9 cellular contexts compared by ENCODE assay signal in genomic region chr12:48969847-48970701, GRCh38. TPM values are rescaled to one million over a fixed set of nuclear protein-coding genes. Genes with fewer than 3 reads are reported as not detected.
A peak's percentile ranks its signal among the peaks of the same experiment; 100 is the strongest.
DNase-seq lines count a peak whose midpoint lies in the region; ATAC-seq, FAIRE-seq and TF ChIP-seq lines count a peak whose summit lies in the region.
"Had no signal": no experiment of that assay in that cellular context is flagged by ENCODE, and none has a peak within 500 bp of the region (broad histone marks: within the 10 kb centered on the region; RNA-seq: fewer than 3 reads in every experiment).

No MANE protein-coding gene starts in this region.

- no peaks in the 10 kb centered on the region for H3K36me3 Mint-ChIP-seq in immature natural killer cell

- FAIRE-seq in HTR-8/SVneo (lab: Jason Lieb, UNC): no peak

- H3K27ac ChIP-seq in stomach: no peak overlapping the region

- H3K4me1 ChIP-seq in stomach: peaks cover 25 to 44% (median 35%) of the 10 kb centered on the region in 4 donors

- peak; percentile 62 to 68 for DNase-seq in activated CD4-positive, alpha-beta T cell treated with anti-CD3 and anti-CD28 coated beads for 4 hours
- DNase-seq in activated CD4-positive, alpha-beta T cell treated with anti-CD3 and anti-CD28 coated beads for 48 hours: no peak
- peak; percentile 55 for DNase-seq in activated naive CD4-positive, alpha-beta T cell treated with Interleukin-2 at 50 U/mL for 16 hours
- DNase-seq in immature natural killer cell: peak; percentile 26 to 43 (median 36)
- DNase-seq in stomach: no peak
- no peak for DNase-seq in NCI-H446 treated with DMSO at 0.1 percent for 48 hours (lab: John Stamatoyannopoulos, UW)
- no peak for DNase-seq in HTR-8/SVneo (ENCODE audit: insufficient read length, low spot score)
- DNase-seq: DMS79 treated with DMSO at 0.1 percent for 48 hours had no signal

- 7 to 27% (median 9%) methylated on average over 17 to 77 of the region's 77 CpGs for WGBS in stomach, 5 donors

- intact Hi-C loops in stomach (cut with DNase I; ENCODE audit: low total_unique reads): no loop called here

- no peak for ATAC-seq in GM21529 (IDR thresholded peaks at IDR 0.05; ENCODE audit: unreplicated experiment)

- peaks cover 26 to 86% (median 58%) of the 10 kb centered on the region in 3 donors for H3K27me3 ChIP-seq in stomach

- no peak for TF ChIP-seq POLR2A in stomach (IDR thresholded peaks at IDR 0.05)

- peak overlapping the region; percentile 5 to 41 (median 24) for H3K4me3 ChIP-seq in stomach

- peaks cover 33 to 34% of the 10 kb centered on the region in 2 donors for H3K4me1 Mint-ChIP-seq in immature natural killer cell

- peak overlapping the region; percentile 45 to 79 (median 68) for H3K4me3 Mint-ChIP-seq in immature natural killer cell

- no peaks in the 10 kb centered on the region for H3K9me3 Mint-ChIP-seq in immature natural killer cell

- no peak for TF ChIP-seq EP300 in stomach (IDR thresholded peaks at IDR 0.05)

- H3K27me3 Mint-ChIP-seq in immature natural killer cell (ENCODE audit: low read depth in 3 of 3): peaks cover 15 to 29% (median 18%) of the 10 kb centered on the region in 3 donors

- peak overlapping the region in 1 of 6 donors; percentile 69 for H3K27ac Mint-ChIP-seq in immature natural killer cell

- no peak for TF ChIP-seq CTCF in stomach (IDR thresholded peaks at IDR 0.05)

- no peaks in the 10 kb centered on the region for H3K9me3 ChIP-seq in stomach

- H3K36me3 ChIP-seq in stomach: no peaks in the 10 kb centered on the region

RNA-seq across cellular contexts. Expression of gene WNT10B, which starts 1.5 kb away (rescaled TPM):
- polyA plus RNA-seq in immature natural killer cell (under 1 TPM in 2 of 3 donors, not detected in 1; 0.45 to 0.68 TPM), stomach (under 1 TPM in 1 of 3 donors, not detected in 2; 0.68 TPM)
- total RNA-seq in stomach: 10 to 100 TPM in 1 of 5 donors, 1 to 10 TPM in 1, not detected in 3; 3.1 to 21.7 TPM

RNA-seq across cellular contexts. Expression of gene WNT1, which starts 8.0 kb away (rescaled TPM):
- polyA plus RNA-seq in immature natural killer cell (1 to 10 TPM in 1 of 3 donors, under 1 TPM in 1, not detected in 1; 0.86 to 1.2 TPM), stomach (not detected)
- not detected for total RNA-seq in stomach

RNA-seq across cellular contexts. Expression of gene ARF3, which starts 12.8 kb away (rescaled TPM):
- polyA plus RNA-seq in immature natural killer cell (10 to 100 TPM; 31.2 to 40.7 (median 37.2) TPM), stomach (10 to 100 TPM; 34.7 to 56.5 (median 42.6) TPM)
- 10 to 100 TPM; 35.0 to 54.5 (median 42.4) TPM for total RNA-seq in stomach

RNA-seq across cellular contexts. Expression of gene DDN, which starts 29.1 kb away (rescaled TPM):
- polyA plus RNA-seq in immature natural killer cell: not detected
- total RNA-seq in stomach: under 1 TPM in 1 of 5 donors, not detected in 4; 0.18 TPM
- under 1 TPM; 0.08 to 0.31 (median 0.19) TPM for polyA plus RNA-seq in stomach

RNA-seq across cellular contexts. Expression of gene FKBP11, which starts 44.8 kb away (rescaled TPM):
- 100 to 1,000 TPM; 195 to 241 (median 226) TPM for polyA plus RNA-seq in immature natural killer cell
- 10 to 100 TPM in 3 of 5 donors, 1 to 10 TPM in 2; 7.6 to 53.6 (median 16.0) TPM for total RNA-seq in stomach
- 10 to 100 TPM; 32.7 to 63.6 (median 47.7) TPM for polyA plus RNA-seq in stomach

Comparison
In these comparisons a context has a peak if more than half of its experiments do, and no peak if none do; other contexts are left out.
1. DNase-seq: peak in activated CD4-positive, alpha-beta T cell treated with anti-CD3 and anti-CD28 coated beads for 4 hours (2 of 2), activated naive CD4-positive, alpha-beta T cell treated with Interleukin-2 at 50 U/mL for 16 hours (single experiment) and immature natural killer cell (3 of 3); none in activated CD4-positive, alpha-beta T cell treated with anti-CD3 and anti-CD28 coated beads for 48 hours (single experiment), stomach (single experiment), NCI-H446 treated with DMSO at 0.1 percent for 48 hours (single experiment) and HTR-8/SVneo (single experiment).